In the genomic region with DNA sequence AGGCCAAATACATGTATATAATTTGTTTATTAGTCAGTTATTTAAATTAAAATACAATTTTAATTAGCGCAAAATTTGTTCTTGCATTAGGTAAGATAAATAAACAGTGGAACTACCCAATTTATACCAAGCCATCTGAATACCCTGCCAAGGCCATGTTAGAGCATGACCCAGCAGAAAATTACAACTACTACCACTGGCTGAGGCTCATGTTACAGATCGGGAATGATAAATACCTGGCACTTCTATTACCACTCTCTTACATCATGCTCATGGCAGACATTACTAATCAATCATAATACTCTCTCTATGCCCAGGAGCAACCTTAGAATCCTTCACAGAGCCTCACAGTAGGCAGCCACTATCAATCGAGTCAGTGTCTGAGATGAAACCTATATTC, we compare ENCODE assay signal across 17 cellular contexts. TPM values are rescaled to one million over a fixed set of nuclear protein-coding genes. Genes with fewer than 3 reads are reported as not detected.
DNase-seq lines count a peak whose midpoint lies in the region; TF ChIP-seq lines count a peak whose summit lies in the region.
"Had no signal": no experiment of that assay in that cellular context is flagged by ENCODE, and none has a peak within 500 bp of the region (broad histone marks: within the 10 kb centered on the region; RNA-seq: fewer than 3 reads in every experiment).

No MANE protein-coding gene starts in this region.

- H3K36me3 ChIP-seq in brain microvascular endothelial cell (replicated peaks) = no peaks in the 10 kb centered on the region
- H3K36me3 ChIP-seq: vagina had no signal

- DNase-seq in DMS 273 (lab: John Stamatoyannopoulos, UW; ENCODE audit: unreplicated experiment) (peak; percentile 80), NCI-H146 treated with DMSO at 0.1 percent for 48 hours (lab: John Stamatoyannopoulos, UW; ENCODE audit: unreplicated experiment) (peak; percentile 51), SHP77 treated with DMSO at 0.1 percent for 48 hours (lab: John Stamatoyannopoulos, UW) (peak; percentile 52), fibroblast of pulmonary artery (ENCODE audit: low read depth) (peak; percentile 9), brain microvascular endothelial cell (no peak), hepatic stellate cell (ENCODE audit: low spot score) (no peak), G401 (ENCODE audit: low spot score) (no peak), mesenteric fat pad (ENCODE audit: low spot score) (no peak)
- DNase-seq: activated CD4-positive, alpha-beta T cell treated with anti-CD3 and anti-CD28 coated beads for 36 hours; C1 segment of cervical spinal cord; NCI-H1092; Right ventricle myocardium superior; small intestine had no signal

- H3K4me3 ChIP-seq in fibroblast of pulmonary artery (replicated peaks; ENCODE audit: low read depth, low read length) (no peak overlapping the region), brain microvascular endothelial cell (ENCODE audit: low read depth, low read length) (no peak overlapping the region)
- H3K4me3 ChIP-seq: vagina had no signal

- TF ChIP-seq CTCF in fibroblast of pulmonary artery (IDR thresholded peaks at IDR 0.05; ENCODE audit: low read length, missing control alignments) = no peak
- TF ChIP-seq CTCF in brain microvascular endothelial cell (IDR thresholded peaks at IDR 0.05; ENCODE audit: low read depth, low read length, missing control alignments) = no peak

- H3K27ac ChIP-seq in brain microvascular endothelial cell = no peak overlapping the region
- H3K27ac ChIP-seq: vagina had no signal

- no peaks in the 10 kb centered on the region for H3K27me3 ChIP-seq in brain microvascular endothelial cell (replicated peaks)
- H3K27me3 ChIP-seq: vagina had no signal

- in situ Hi-C loops in brain microvascular endothelial cell (cut with HindIII; ENCODE audit: low pct_ligation_motif_present, low sequenced_read_pairs) = no loop called here
- in situ Hi-C loops in G401 (cut with HindIII; ENCODE audit: low sequenced_read_pairs) = no loop called here

RNA-seq across cellular contexts. Expression of a gene that starts 21.2 kb away (rescaled TPM):
- not detected in 2 replicates for total RNA-seq in G401 (2014; rRNA removed; shearing (Covaris generic))
- 0.10 TPM for total RNA-seq in mesenteric fat pad
- total RNA-seq: activated CD4-positive, alpha-beta T cell treated with anti-CD3 and anti-CD28 coated beads for 36 hours; activated T-helper 1 cell treated with anti-CD3 and anti-CD28 coated beads, Interleukin-12 subunit alpha, Interleukin-12 subunit beta, Interleukin-2, Interleukin-4 antibody, amounts not matched to agents 30 ng/mL and 10 ng/mL and 1 ng/mL, durations not matched to agents 14 hours and 24 hours and 36 hours; kidney epithelial cell; natural killer cell treated with Interleukin-12 subunit alpha and Interleukin-12 subunit beta and Interleukin-15 and Interleukin-18, amount 100 ng/mL, for 72 hours; vagina had no signal

RNA-seq across cellular contexts. Expression of a gene that starts 58.9 kb away (rescaled TPM):
- 75.9 and 93.3 TPM in 2 replicates for total RNA-seq in G401 (2014; rRNA removed; shearing (Covaris generic))
- 200 TPM for total RNA-seq in mesenteric fat pad

Comparison
In these comparisons a context has a peak if more than half of its experiments do, and no peak if none do; other contexts are left out.
1. DNase-seq: peak in DMS 273 (single experiment), NCI-H146 treated with DMSO at 0.1 percent for 48 hours (single experiment), SHP77 treated with DMSO at 0.1 percent for 48 hours (single experiment) and fibroblast of pulmonary artery (single experiment); none in brain microvascular endothelial cell (single experiment), hepatic stellate cell (single experiment), G401 (single experiment) and mesenteric fat pad (single experiment).